Comparison of ENCODE assay signal across 19 cellular contexts in genomic region chr7:50728184-50728583, GRCh38. TPM values are rescaled to one million over a fixed set of nuclear protein-coding genes. Genes with fewer than 3 reads are reported as not detected.
DNase-seq lines count a peak whose midpoint lies in the region; ATAC-seq, FAIRE-seq and TF ChIP-seq lines count a peak whose summit lies in the region.
"Had no signal": no experiment of that assay in that cellular context is flagged by ENCODE, and none has a peak within 500 bp of the region (broad histone marks: within the 10 kb centered on the region; RNA-seq: fewer than 3 reads in every experiment).

No MANE protein-coding gene starts in this region.

- H3K36me3 ChIP-seq in ascending aorta (peaks cover 0 to 4% of the 10 kb centered on the region in 2 donors), osteoblast (ENCODE audit: insufficient read depth, low read length) (peaks cover 7% of the 10 kb centered on the region)
- H3K36me3 ChIP-seq: upper lobe of right lung had no signal

- H3K4me1 ChIP-seq in ascending aorta (peaks cover 10 to 51% of the 10 kb centered on the region in 2 donors), osteoblast (ENCODE audit: insufficient read depth, low read length) (peaks cover 40% of the 10 kb centered on the region)

- DNase-seq in EL: peak; percentile 62
- no peak for DNase-seq in ascending aorta (ENCODE audit: low spot score in 2 of 2)
- DNase-seq in fibroblast of peridontal ligament (ENCODE audit: extremely low read depth): peak; percentile 55
- DNase-seq in osteoblast (ENCODE audit: insufficient read length, low spot score, missing footprints): peak; percentile 93
- no peak for DNase-seq in immature natural killer cell
- no peak for DNase-seq in NOMO-1 treated with dmso at 0.1 percent for 144 hours (lab: John Stamatoyannopoulos, UW; ENCODE audit: unreplicated experiment)
- DNase-seq in RCC 7860 (ENCODE audit: low spot score): no peak
- DNase-seq: activated CD8-positive, alpha-beta memory T cell treated with anti-CD3 and anti-CD28 coated beads, Interleukin-2, amount 50 U/mL, for 4 hours; activated naive CD4-positive, alpha-beta T cell; COR-L47; glutamatergic neuron; NCI-H1092; stimulated activated naive B cell treated with anti-CD40 and anti-IgM and Interleukin-4, amounts not matched to agents 10 μg/mL and 1 μg/mL and 100 μg/mL, for 72 hours; upper lobe of right lung had no signal

- peaks cover 49% of the 10 kb centered on the region for H4K20me1 ChIP-seq in osteoblast (ENCODE audit: insufficient read depth, low read length)

- H3K27ac ChIP-seq in ascending aorta: peak overlapping the region; percentile 47 to 67
- H3K27ac ChIP-seq in osteoblast (ENCODE audit: low read depth, low read length): peak overlapping the region; percentile 32
- H3K27ac ChIP-seq: neutrophil, upper lobe of right lung had no signal

- no peak overlapping the region for H3K4me3 ChIP-seq in ascending aorta
- H3K4me3 ChIP-seq in osteoblast (ENCODE audit: insufficient read depth, low read length): no peak overlapping the region
- H3K4me3 ChIP-seq: upper lobe of right lung had no signal

- H3K27me3 ChIP-seq in ascending aorta (no peaks in the 10 kb centered on the region), osteoblast (ENCODE audit: insufficient read depth, low read length) (no peaks in the 10 kb centered on the region)
- H3K27me3 ChIP-seq: neutrophil, upper lobe of right lung had no signal

- FAIRE-seq in RCC 7860 (lab: Jason Lieb, UNC): no peak
- FAIRE-seq: bronchial epithelial cell, keratinocyte had no signal

- no peaks in the 10 kb centered on the region for H3K36me3 Mint-ChIP-seq in immature natural killer cell
- H3K36me3 Mint-ChIP-seq: stimulated activated naive B cell treated with anti-CD40 and anti-IgM and Interleukin-4, amounts not matched to agents 10 μg/mL and 1 μg/mL and 100 μg/mL, for 72 hours had no signal

- no peak for ATAC-seq in GM19397 (IDR thresholded peaks at IDR 0.05; ENCODE audit: unreplicated experiment)
- ATAC-seq: stimulated activated naive B cell treated with anti-CD40 and anti-IgM and Interleukin-4, amounts not matched to agents 10 μg/mL and 1 μg/mL and 100 μg/mL, for 72 hours; upper lobe of right lung had no signal

- no peak overlapping the region for H2AFZ ChIP-seq in osteoblast (ENCODE audit: low read length)

- intact Hi-C loops in ascending aorta (cut with DNase I): loop anchor here (1.0 kb wide), 1 partner anchor 71 kb away; no protein-coding TSS in a partner anchor

- peaks cover 77% of the 10 kb centered on the region for H3K79me2 ChIP-seq in osteoblast (ENCODE audit: insufficient read depth, low read length)

- H3K27ac Mint-ChIP-seq in immature natural killer cell: no peak overlapping the region
- H3K27ac Mint-ChIP-seq: stimulated activated naive B cell treated with anti-CD40 and anti-IgM and Interleukin-4, amounts not matched to agents 10 μg/mL and 1 μg/mL and 100 μg/mL, for 72 hours; T-helper 1 cell treated with Interleukin-12 subunit alpha and Interleukin-12 subunit beta and Interleukin-4 antibody, amounts not matched to agents 30 μg/mL and 1 μg/mL, for 36 hours had no signal

- peak overlapping the region; percentile 9 for H3K4me2 ChIP-seq in osteoblast (ENCODE audit: insufficient read depth, low read length)

- H3K9me3 ChIP-seq in ascending aorta: no peaks in the 10 kb centered on the region
- H3K9me3 ChIP-seq in osteoblast (ENCODE audit: low read depth, low read length): no peaks in the 10 kb centered on the region
- H3K9me3 ChIP-seq: neutrophil, upper lobe of right lung had no signal

- H3K4me3 Mint-ChIP-seq in immature natural killer cell: no peak overlapping the region
- H3K4me3 Mint-ChIP-seq: stimulated activated naive B cell treated with anti-CD40 and anti-IgM and Interleukin-4, amounts not matched to agents 10 μg/mL and 1 μg/mL and 100 μg/mL, for 72 hours; T-helper 1 cell treated with Interleukin-12 subunit alpha and Interleukin-12 subunit beta and Interleukin-4 antibody, amounts not matched to agents 30 μg/mL and 1 μg/mL, for 36 hours had no signal

- peaks cover 0 to 4% (median 2%) of the 10 kb centered on the region in 3 donors for H3K27me3 Mint-ChIP-seq in immature natural killer cell (ENCODE audit: low read depth in 3 of 3)

- no peaks in the 10 kb centered on the region for H3K4me1 Mint-ChIP-seq in immature natural killer cell

- TF ChIP-seq CTCF in ascending aorta (IDR thresholded peaks at IDR 0.05): no peak
- TF ChIP-seq CTCF in osteoblast (IDR thresholded peaks at IDR 0.05; ENCODE audit: extremely low read depth, low read depth, low read length): no peak

- H3K9me3 Mint-ChIP-seq in immature natural killer cell: peaks cover 0 to 2% (median 0%) of the 10 kb centered on the region in 6 donors
- H3K9me3 Mint-ChIP-seq: stimulated activated naive B cell treated with anti-CD40 and anti-IgM and Interleukin-4, amounts not matched to agents 10 μg/mL and 1 μg/mL and 100 μg/mL, for 72 hours; T-helper 1 cell treated with Interleukin-12 subunit alpha and Interleukin-12 subunit beta and Interleukin-4 antibody, amounts not matched to agents 30 μg/mL and 1 μg/mL, for 36 hours had no signal

RNA-seq across cellular contexts. Expression of gene GRB10, which starts 54.5 kb away (rescaled TPM):
- total RNA-seq in ascending aorta (53.4 TPM), osteoblast (62.6 and 69.5 TPM in 2 replicates)
- polyA plus RNA-seq in immature natural killer cell: not detected

Comparison
In these comparisons a context has a peak if more than half of its experiments do, and no peak if none do; other contexts are left out.
1. DNase-seq: peak in EL (single experiment), fibroblast of peridontal ligament (single experiment) and osteoblast (single experiment); none in ascending aorta (0 of 2), immature natural killer cell (0 of 3), NOMO-1 treated with dmso at 0.1 percent for 144 hours (single experiment) and RCC 7860 (single experiment).